8 cellular contexts compared by ENCODE assay signal in genomic region chr10:7410306-7410799, GRCh38. TPM values are rescaled to one million over a fixed set of nuclear protein-coding genes. Genes with fewer than 3 reads are reported as not detected.
A peak's percentile ranks its signal among the peaks of the same experiment; 100 is the strongest.
DNase-seq lines count a peak whose midpoint lies in the region; ATAC-seq and TF ChIP-seq lines count a peak whose summit lies in the region.

No MANE protein-coding gene starts in this region.

- intact Hi-C loops in gastrocnemius medialis (cut with DNase I; ENCODE audit: low total_unique reads), result no loop called here

- H3K27me3 Mint-ChIP-seq in activated naive CD4-positive, alpha-beta T cell treated with anti-CD3 and anti-CD28 coated beads, Interleukin-2, amount 50 U/mL, for 24 hours, result peaks cover 2% of the 10 kb centered on the region

- H3K9me3 ChIP-seq in right atrium auricular region (no peaks in the 10 kb centered on the region), gastrocnemius medialis (no peaks in the 10 kb centered on the region)

- H3K9me3 Mint-ChIP-seq in activated naive CD4-positive, alpha-beta T cell treated with anti-CD3 and anti-CD28 coated beads, Interleukin-2, amount 50 U/mL, for 24 hours, result no peaks in the 10 kb centered on the region

- H3K4me3 Mint-ChIP-seq in activated naive CD4-positive, alpha-beta T cell treated with anti-CD3 and anti-CD28 coated beads, Interleukin-2, amount 50 U/mL, for 24 hours, result peak overlapping the region; percentile 99

- H3K27ac Mint-ChIP-seq in activated naive CD4-positive, alpha-beta T cell treated with anti-CD3 and anti-CD28 coated beads, Interleukin-2, amount 50 U/mL, for 24 hours, result peak overlapping the region; percentile 99

- H3K36me3 Mint-ChIP-seq in activated naive CD4-positive, alpha-beta T cell treated with anti-CD3 and anti-CD28 coated beads, Interleukin-2, amount 50 U/mL, for 24 hours, result peaks cover under 1% of the 10 kb centered on the region

- H3K4me1 ChIP-seq in right atrium auricular region (peaks cover 0 to 62% of the 10 kb centered on the region in 2 donors), gastrocnemius medialis (peaks cover 10 to 18% of the 10 kb centered on the region in 2 donors)

- TF ChIP-seq CTCF in right atrium auricular region (IDR thresholded peaks at IDR 0.05) (no peak), gastrocnemius medialis (IDR thresholded peaks at IDR 0.05 in 4 of 5, conservative IDR thresholded peaks at IDR 0.05 in 1 of 5) (no peak)

- no peaks in the 10 kb centered on the region for H3K36me3 ChIP-seq in right atrium auricular region
- H3K36me3 ChIP-seq in gastrocnemius medialis, result no peaks in the 10 kb centered on the region

- DNase-seq in Caki2 (ENCODE audit: low read depth) (peak; percentile 29), NAMALWA (ENCODE audit: low spot score) (peak; percentile 47), right atrium auricular region (ENCODE audit: low spot score) (no peak), gastrocnemius medialis (no peak), glomerular visceral epithelial cell (ENCODE audit: extremely low spot score) (no peak), AG20443 (ENCODE audit: low spot score) (no peak)

- no peaks in the 10 kb centered on the region for H3K27me3 ChIP-seq in right atrium auricular region
- no peaks in the 10 kb centered on the region for H3K27me3 ChIP-seq in gastrocnemius medialis

- in situ Hi-C loops in Caki2 (cut with HindIII; ENCODE audit: low pct_unique_long_range_greater_than_20kb, low sequenced_read_pairs), result no loop called here
- in situ Hi-C loops in gastrocnemius medialis (cut with MboI; ENCODE audit: low sequenced_read_pairs in 4 of 4), result loop anchor here (10.0 to 25.0 kb wide), 6 partner anchors 146 to 998 kb away; no protein-coding TSS in a partner anchor

- peak overlapping the region; percentile 78 to 88 for H3K27ac ChIP-seq in right atrium auricular region
- peak overlapping the region; percentile 76 to 85 (median 82) for H3K27ac ChIP-seq in gastrocnemius medialis

- H3K4me3 ChIP-seq in right atrium auricular region (peak overlapping the region; percentile 67 to 79), gastrocnemius medialis (peak overlapping the region; percentile 58 to 83 (median 73))

- no peak for TF ChIP-seq POLR2A in gastrocnemius medialis (IDR thresholded peaks at IDR 0.05)

- ATAC-seq in gastrocnemius medialis, result peak in 1 of 2 donors; percentile 3
- no peak for ATAC-seq in GM18858 (IDR thresholded peaks at IDR 0.05; ENCODE audit: unreplicated experiment)

- H3K4me1 Mint-ChIP-seq in activated naive CD4-positive, alpha-beta T cell treated with anti-CD3 and anti-CD28 coated beads, Interleukin-2, amount 50 U/mL, for 24 hours, result peaks cover 40% of the 10 kb centered on the region

RNA-seq across cellular contexts. Expression of gene SFMBT2, which starts 0.5 kb away (rescaled TPM):
- total RNA-seq in Caki2 (2014; rRNA removed; shearing (Covaris generic); ENCODE audit: low replicate concordance), result 0.24 and 8.1 TPM in 2 replicates
- total RNA-seq in right atrium auricular region (1 to 10 TPM; 7.9 TPM), gastrocnemius medialis (1 to 10 TPM; 1.1 to 6.9 (median 2.1) TPM)

Comparison
In these comparisons a context has a peak if more than half of its experiments do, and no peak if none do; other contexts are left out.
1. DNase-seq: peak in Caki2 (single experiment) and NAMALWA (single experiment); none in right atrium auricular region (single experiment), gastrocnemius medialis (0 of 2), glomerular visceral epithelial cell (single experiment) and AG20443 (single experiment).